Comparison of ENCODE assay signal across 19 cellular contexts in genomic region chr1:177246710-177247588, GRCh38.
A peak's percentile ranks its signal among the peaks of the same experiment; 100 is the strongest.
DNase-seq lines count a peak whose midpoint lies in the region; ATAC-seq, FAIRE-seq and TF ChIP-seq lines count a peak whose summit lies in the region.
"Had no signal": no experiment of that assay in that cellular context is flagged by ENCODE, and none has a peak within 500 bp of the region (broad histone marks: within the 10 kb centered on the region; RNA-seq: fewer than 3 reads in every experiment).

No MANE protein-coding gene starts in this region.

- H3K27ac Mint-ChIP-seq in astrocyte (ENCODE audit: unreplicated experiment) (no peak overlapping the region), osteocyte (ENCODE audit: unreplicated experiment) (no peak overlapping the region)
- no peak overlapping the region for H3K27ac Mint-ChIP-seq in CD4-positive, alpha-beta T cell
- H3K27ac Mint-ChIP-seq: activated naive CD8-positive, alpha-beta T cell; activated T-cell treated with anti-CD3 and anti-CD28 coated beads, Interleukin-2, amount 50 U/mL, for 72 hours; CD4-positive, CD25-positive, alpha-beta regulatory T cell; natural killer cell treated with Interleukin-12 subunit alpha and Interleukin-12 subunit beta and Interleukin-15 and Interleukin-18, amount 100 ng/mL, for 72 hours had no signal

- H3K27me3 ChIP-seq in GM23248 (replicated peaks; ENCODE audit: insufficient read depth) (peaks cover 4% of the 10 kb centered on the region; the same call in 1 of the 2 replicates), astrocyte (ENCODE audit: insufficient read depth, low read length) (no peaks in the 10 kb centered on the region), sigmoid colon (no peaks in the 10 kb centered on the region)
- H3K27me3 ChIP-seq in CD4-positive, alpha-beta T cell (ENCODE audit: control insufficient read depth, insufficient read depth, low read length): no peaks in the 10 kb centered on the region

- H3K9me3 ChIP-seq in GM23248 (ENCODE audit: low read depth): no peaks in the 10 kb centered on the region
- H3K9me3 ChIP-seq in astrocyte (ENCODE audit: insufficient read depth, low read depth, low read length): no peaks in the 10 kb centered on the region
- H3K9me3 ChIP-seq in sigmoid colon: no peaks in the 10 kb centered on the region
- no peaks in the 10 kb centered on the region for H3K9me3 ChIP-seq in CD4-positive, alpha-beta T cell (ENCODE audit: control insufficient read depth, low read length)
- H3K9me3 ChIP-seq: HAP-1 had no signal

- no peak for ATAC-seq in CD4-positive, alpha-beta T cell (ENCODE audit: poor library complexity)
- ATAC-seq: activated T-cell treated with anti-CD3 and anti-CD28 coated beads, Interleukin-2, amount 50 U/mL, for 72 hours; natural killer cell treated with Interleukin-12 subunit alpha and Interleukin-12 subunit beta and Interleukin-15 and Interleukin-18, amount 100 ng/mL, for 72 hours had no signal

- no peak overlapping the region for H3K9ac ChIP-seq in GM23248
- no peak overlapping the region for H3K9ac ChIP-seq in astrocyte (ENCODE audit: low read length)

- H3K4me1 ChIP-seq in GM23248 (ENCODE audit: insufficient read depth) (no peaks in the 10 kb centered on the region), astrocyte (ENCODE audit: insufficient read depth, low read length) (no peaks in the 10 kb centered on the region), sigmoid colon (peaks cover 0 to 27% (median 25%) of the 10 kb centered on the region in 4 donors)
- H3K4me1 ChIP-seq: HAP-1 had no signal

- no peaks in the 10 kb centered on the region for H3K9me2 ChIP-seq in GM23248 (ENCODE audit: insufficient read depth)

- H3K4me3 Mint-ChIP-seq in astrocyte (ENCODE audit: unreplicated experiment) (no peak overlapping the region), osteocyte (ENCODE audit: unreplicated experiment) (no peak overlapping the region)
- no peak overlapping the region for H3K4me3 Mint-ChIP-seq in CD4-positive, alpha-beta T cell
- H3K4me3 Mint-ChIP-seq: activated naive CD8-positive, alpha-beta T cell; activated T-cell treated with anti-CD3 and anti-CD28 coated beads, Interleukin-2, amount 50 U/mL, for 72 hours; CD4-positive, CD25-positive, alpha-beta regulatory T cell; natural killer cell treated with Interleukin-12 subunit alpha and Interleukin-12 subunit beta and Interleukin-15 and Interleukin-18, amount 100 ng/mL, for 72 hours had no signal

- FAIRE-seq in astrocyte (lab: Jason Lieb, UNC): no peak

- H4K20me1 ChIP-seq in GM23248 (ENCODE audit: insufficient read depth) (no peaks in the 10 kb centered on the region), astrocyte (ENCODE audit: insufficient read depth, low read length) (no peaks in the 10 kb centered on the region)

- H3F3A ChIP-seq in GM23248 (ENCODE audit: insufficient read depth): no peaks in the 10 kb centered on the region

- H2AFZ ChIP-seq in GM23248: no peak overlapping the region
- H2AFZ ChIP-seq in astrocyte (ENCODE audit: low read depth, low read length): no peak overlapping the region

- no peaks in the 10 kb centered on the region for H3K36me3 Mint-ChIP-seq in astrocyte (ENCODE audit: low read depth, unreplicated experiment)
- no peaks in the 10 kb centered on the region for H3K36me3 Mint-ChIP-seq in CD4-positive, alpha-beta T cell (ENCODE audit: low read depth)
- H3K36me3 Mint-ChIP-seq in osteocyte (ENCODE audit: unreplicated experiment): no peaks in the 10 kb centered on the region
- H3K36me3 Mint-ChIP-seq: activated naive CD8-positive, alpha-beta T cell; CD4-positive, CD25-positive, alpha-beta regulatory T cell; natural killer cell treated with Interleukin-12 subunit alpha and Interleukin-12 subunit beta and Interleukin-15 and Interleukin-18, amount 100 ng/mL, for 72 hours had no signal

- no peaks in the 10 kb centered on the region for H3K4me1 Mint-ChIP-seq in astrocyte (ENCODE audit: low read depth, unreplicated experiment)
- H3K4me1 Mint-ChIP-seq in CD4-positive, alpha-beta T cell (ENCODE audit: low read depth): no peaks in the 10 kb centered on the region
- no peaks in the 10 kb centered on the region for H3K4me1 Mint-ChIP-seq in osteocyte (ENCODE audit: unreplicated experiment)
- H3K4me1 Mint-ChIP-seq: CD4-positive, CD25-positive, alpha-beta regulatory T cell had no signal

- TF ChIP-seq POLR2A in sigmoid colon (IDR thresholded peaks at IDR 0.05): no peak

- no peaks in the 10 kb centered on the region for H3K9me3 Mint-ChIP-seq in astrocyte (ENCODE audit: unreplicated experiment)
- H3K9me3 Mint-ChIP-seq in CD4-positive, alpha-beta T cell: no peaks in the 10 kb centered on the region
- H3K9me3 Mint-ChIP-seq in osteocyte (ENCODE audit: unreplicated experiment): peaks cover 14% of the 10 kb centered on the region

- WGBS in GM23248 (ENCODE audit: low coverage in 1 of 2, low lambda C conversion rate in 2 of 2, missing lambda C conversion rate in 2 of 2), 2 experiments: 79 to 82% methylated on average over 4 of the region's 4 CpGs
- 86 to 89% methylated on average over 4 of the region's 4 CpGs for WGBS in sigmoid colon, 2 donors

- H3K36me3 ChIP-seq in GM23248 (ENCODE audit: low read depth) (no peaks in the 10 kb centered on the region), astrocyte (ENCODE audit: insufficient read depth, low read length) (no peaks in the 10 kb centered on the region), sigmoid colon (no peaks in the 10 kb centered on the region)
- H3K36me3 ChIP-seq: HAP-1 had no signal

- no peaks in the 10 kb centered on the region for H3K79me2 ChIP-seq in GM23248 (ENCODE audit: insufficient read depth)
- H3K79me2 ChIP-seq in astrocyte (ENCODE audit: insufficient read depth, low read length): no peaks in the 10 kb centered on the region

- CTCF ChIA-PET in CD4-positive, alpha-beta T cell (lab: Charles Lee): no interaction called here

- H3K4me2 ChIP-seq in GM23248 (ENCODE audit: unreplicated experiment): no peak overlapping the region
- no peak overlapping the region for H3K4me2 ChIP-seq in astrocyte (ENCODE audit: low read length)

- intact Hi-C loops in sigmoid colon (cut with DNase I): no loop called here
- intact Hi-C loops in CD4-positive, alpha-beta T cell (cut with DNase I, micrococcal nuclease): no loop called here

- POLR2A ChIA-PET in CD4-positive, alpha-beta T cell (lab: Charles Lee): no interaction called here

- in situ Hi-C loops in GM23248 (cut with MboI): no loop called here

- no peak overlapping the region for H3K27ac ChIP-seq in GM23248
- H3K27ac ChIP-seq in astrocyte (ENCODE audit: low read depth, low read length): no peak overlapping the region
- peak overlapping the region in 3 of 4 donors; percentile 53 to 80 (median 58) for H3K27ac ChIP-seq in sigmoid colon
- H3K27ac ChIP-seq in CD4-positive, alpha-beta T cell (ENCODE audit: low read depth, low read length): no peak overlapping the region
- H3K27ac ChIP-seq: HL-60 had no signal

- no peak overlapping the region for H3K4me3 ChIP-seq in GM23248
- H3K4me3 ChIP-seq in astrocyte (ENCODE audit: insufficient read depth, low read depth, low read length): no peak overlapping the region
- H3K4me3 ChIP-seq in fibroblast of villous mesenchyme (ENCODE audit: low read depth, low read length): no peak overlapping the region
- no peak overlapping the region for H3K4me3 ChIP-seq in sigmoid colon
- H3K4me3 ChIP-seq: HAP-1 had no signal

- TF ChIP-seq EP300 in sigmoid colon (IDR thresholded peaks at IDR 0.05): peak in 2 of 4 donors; percentile 21 to 25

- peaks cover 9% of the 10 kb centered on the region for H3K27me3 Mint-ChIP-seq in astrocyte (ENCODE audit: low read depth, unreplicated experiment)
- H3K27me3 Mint-ChIP-seq in CD4-positive, alpha-beta T cell: no peaks in the 10 kb centered on the region
- H3K27me3 Mint-ChIP-seq in osteocyte (ENCODE audit: unreplicated experiment): no peaks in the 10 kb centered on the region
- H3K27me3 Mint-ChIP-seq: CD4-positive, CD25-positive, alpha-beta regulatory T cell; natural killer cell treated with Interleukin-12 subunit alpha and Interleukin-12 subunit beta and Interleukin-15 and Interleukin-18, amount 100 ng/mL, for 72 hours had no signal

- DNase-seq in GM23248 (peak; percentile 36), astrocyte (ENCODE audit: low read depth) (peak; percentile 29), fibroblast of villous mesenchyme (ENCODE audit: low read depth) (peak; percentile 27), sigmoid colon (no peak), MV-4-11 (lab: John Stamatoyannopoulos, UW) (no peak), NCI-H524 treated with DMSO at 0.1 percent for 48 hours (lab: John Stamatoyannopoulos, UW) (no peak), osteocyte (ENCODE audit: extremely low spot score, unreplicated experiment) (no peak)
- DNase-seq in CD4-positive, alpha-beta T cell: no peak
- DNase-seq: activated CD8-positive, alpha-beta memory T cell treated with anti-CD3 and anti-CD28 coated beads for 24 hours; activated T-cell treated with anti-CD3 and anti-CD28 coated beads, Interleukin-2, amount 50 U/mL, for 72 hours; CD4-positive, CD25-positive, alpha-beta regulatory T cell; islet precursor cell; NCI-H1930; NCI-H446; NK-92 treated with Interleukin-12 subunit alpha and Interleukin-12 subunit beta, amount 100 ng/mL, for 24 hours had no signal

- no peak for TF ChIP-seq CTCF in astrocyte (IDR thresholded peaks at IDR 0.05; ENCODE audit: insufficient read depth, low read depth, low read length)
- TF ChIP-seq CTCF in fibroblast of villous mesenchyme (IDR thresholded peaks at IDR 0.05; ENCODE audit: insufficient read depth, low read depth, low read length): no peak
- no peak for TF ChIP-seq CTCF in sigmoid colon (IDR thresholded peaks at IDR 0.05)
- no peak for TF ChIP-seq CTCF in CD4-positive, alpha-beta T cell (IDR thresholded peaks at IDR 0.05)
- no peak for TF ChIP-seq CTCF in osteocyte (IDR thresholded peaks at IDR 0.05)

Comparison
In these comparisons a context has a peak if more than half of its experiments do, and no peak if none do; other contexts are left out.
1. DNase-seq: peak in GM23248 (single experiment), astrocyte (single experiment) and fibroblast of villous mesenchyme (single experiment); none in sigmoid colon (single experiment), MV-4-11 (single experiment), NCI-H524 treated with DMSO at 0.1 percent for 48 hours (single experiment), CD4-positive, alpha-beta T cell (0 of 10) and osteocyte (single experiment).
2. H3K27ac ChIP-seq: peak in sigmoid colon (3 of 4); none in GM23248 (single experiment), astrocyte (single experiment) and CD4-positive, alpha-beta T cell (single experiment).